ENCODE assay signal across 1 cellular context in the genomic region with DNA sequence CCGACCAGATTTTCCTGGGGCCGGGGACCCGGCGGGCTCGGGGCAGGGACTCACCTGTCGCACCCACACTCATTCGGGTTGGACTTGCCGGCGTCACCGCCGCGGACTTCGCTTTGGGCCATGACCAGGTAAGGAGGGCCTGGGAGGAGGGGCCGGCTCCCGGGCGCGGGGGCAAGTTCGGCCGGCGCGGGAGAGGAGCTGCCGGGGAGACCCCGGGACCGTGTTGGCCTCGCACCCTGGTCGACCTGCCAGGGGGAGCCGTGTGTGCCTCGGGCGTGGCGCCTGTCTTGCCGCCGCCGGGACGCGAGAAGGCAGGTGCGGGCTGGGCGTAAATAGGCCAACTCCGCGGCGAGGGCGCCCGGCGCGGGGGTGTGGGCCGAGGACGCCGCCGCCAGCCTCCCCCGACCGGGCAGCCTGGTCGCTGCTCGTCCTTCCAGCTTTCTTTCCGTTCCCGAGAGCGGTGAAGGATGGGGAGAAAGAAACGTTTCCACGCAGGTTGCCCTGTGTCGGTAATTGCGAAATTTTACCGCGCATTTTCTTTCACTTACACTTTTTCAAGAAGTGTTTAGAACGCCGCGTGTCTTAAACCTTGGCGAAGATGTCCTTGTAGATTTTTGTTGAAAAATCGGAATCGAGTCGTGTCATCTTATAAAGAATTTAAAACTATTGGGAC.
TF ChIP-seq lines count a peak whose summit lies in the region.

No MANE protein-coding gene starts in this region.

TF ChIP-seq in HCT116, 20 proteins besides CTCF, POLR2A, EP300 and RAD21 (continued from another document):
- TF ChIP-seq, protein P1, sequence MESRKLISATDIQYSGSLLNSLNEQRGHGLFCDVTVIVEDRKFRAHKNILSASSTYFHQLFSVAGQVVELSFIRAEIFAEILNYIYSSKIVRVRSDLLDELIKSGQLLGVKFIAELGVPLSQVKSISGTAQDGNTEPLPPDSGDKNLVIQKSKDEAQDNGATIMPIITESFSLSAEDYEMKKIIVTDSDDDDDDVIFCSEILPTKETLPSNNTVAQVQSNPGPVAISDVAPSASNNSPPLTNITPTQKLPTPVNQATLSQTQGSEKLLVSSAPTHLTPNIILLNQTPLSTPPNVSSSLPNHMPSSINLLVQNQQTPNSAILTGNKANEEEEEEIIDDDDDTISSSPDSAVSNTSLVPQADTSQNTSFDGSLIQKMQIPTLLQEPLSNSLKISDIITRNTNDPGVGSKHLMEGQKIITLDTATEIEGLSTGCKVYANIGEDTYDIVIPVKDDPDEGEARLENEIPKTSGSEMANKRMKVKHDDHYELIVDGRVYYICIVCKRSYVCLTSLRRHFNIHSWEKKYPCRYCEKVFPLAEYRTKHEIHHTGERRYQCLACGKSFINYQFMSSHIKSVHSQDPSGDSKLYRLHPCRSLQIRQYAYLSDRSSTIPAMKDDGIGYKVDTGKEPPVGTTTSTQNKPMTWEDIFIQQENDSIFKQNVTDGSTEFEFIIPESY (IDR thresholded peaks at IDR 0.05; ENCODE audit: extremely low read depth, insufficient replicate concordance, low read length) = no peak
- TF ChIP-seq ELF1 (IDR thresholded peaks at IDR 0.05; ENCODE audit: borderline replicate concordance, low read depth) = no peak
